ENCODE assay signal across 8 cellular contexts in genomic region chr5:139137703-139138102, GRCh38.
DNase-seq lines count a peak whose midpoint lies in the region; ATAC-seq and TF ChIP-seq lines count a peak whose summit lies in the region.

No MANE protein-coding gene starts in this region.

- TF ChIP-seq CTCF in AG10803 (conservative IDR thresholded peaks at IDR 0.05; ENCODE audit: low read length) = peak; percentile 41
- TF ChIP-seq CTCF in HCT116 (IDR thresholded peaks at IDR 0.05 in 2 of 3, conservative IDR thresholded peaks at IDR 0.05 in 1 of 3; ENCODE audit: borderline replicate concordance in 1 of 3, insufficient read depth in 1 of 3, low read depth in 2 of 3, low read length in 2 of 3) = peak; percentile 38 to 45 (median 38); a peak in 5 of 6 replicates

- no TSS peak for BruUV-seq in HCT116 (replicated peaks; lab: Mats Ljungman, UMichigan)

- H3K27ac ChIP-seq in HCT116 (ENCODE audit: low read depth, low read length) = no peak overlapping the region

- peak; percentile 57 for ATAC-seq in HCT116
- peak; percentile 36 for ATAC-seq in left ventricle myocardium superior
- no peak for ATAC-seq in HG03135 (IDR thresholded peaks at IDR 0.05; ENCODE audit: unreplicated experiment)
- no peak for ATAC-seq in sciatic nerve
- no peak for ATAC-seq in HG03520 (IDR thresholded peaks at IDR 0.05; ENCODE audit: unreplicated experiment)

- H3K9me3 ChIP-seq in HCT116 (ENCODE audit: control insufficient read depth in 1 of 2, insufficient read depth in 1 of 2, low read depth in 1 of 2, low read length in 2 of 2) = no peaks in the 10 kb centered on the region

- RAD21 ChIA-PET in HCT116 (lab: Charles Lee; ENCODE audit: low non-redundant PET in 1 of 2, low total read pairs in 2 of 2, uncharacterized antibody in 2 of 2, unreplicated experiment in 2 of 2) = no interaction called here

- H3K4me1 ChIP-seq in HCT116 (ENCODE audit: control insufficient read depth in 1 of 2, insufficient read depth in 2 of 2, low read length in 2 of 2) = peaks cover 29 to 37% of the 10 kb centered on the region in 2 experiments

- TF ChIP-seq POLR2A in HCT116 (IDR thresholded peaks at IDR 0.05; ENCODE audit: borderline replicate concordance, extremely low read depth, insufficient read depth, insufficient read length) = no peak

- no peak overlapping the region for H3K9ac ChIP-seq in HCT116 (ENCODE audit: low read length)

- H3K4me2 ChIP-seq in HCT116 (ENCODE audit: low read length) = no peak overlapping the region

- no peaks in the 10 kb centered on the region for H3K27me3 ChIP-seq in HCT116 (ENCODE audit: insufficient read depth, low read length)

- H2AFZ ChIP-seq in HCT116 (ENCODE audit: low read depth, low read length, poor library complexity, severe bottlenecking) = no peak overlapping the region

- TF ChIP-seq RAD21 in HCT116 (IDR thresholded peaks at IDR 0.05; ENCODE audit: low read depth) = peak; percentile 61

- DNase-seq in AG10803 (ENCODE audit: low read depth) (peak; percentile 53), HCT116 (ENCODE audit: low read depth, low spot score) (peak; percentile 12), SK-MEL-5 (ENCODE audit: low read depth, low spot score) (peak; percentile 69), left ventricle myocardium superior (no peak), sciatic nerve (ENCODE audit: low spot score) (no peak)
- DNase-seq in activated CD4-positive, alpha-beta T cell treated with anti-CD3 and anti-CD28 coated beads, Interleukin-2, amount 50 U/mL, for 1 hour = no peak

- H4K20me1 ChIP-seq in HCT116 (ENCODE audit: insufficient read depth) = no peaks in the 10 kb centered on the region

- intact Hi-C loops in HCT116 (cut with micrococcal nuclease) = loop anchor here (2.0 kb wide), 1 partner anchor 125 kb away; no protein-coding TSS in a partner anchor
- intact Hi-C loops in left ventricle myocardium superior (cut with micrococcal nuclease) = no loop called here
- intact Hi-C loops in sciatic nerve (cut with DNase I) = no loop called here

- in situ Hi-C loops in SK-MEL-5 (cut with HindIII; ENCODE audit: low pct_unique_long_range_greater_than_20kb, low sequenced_read_pairs) = no loop called here

- CTCF ChIA-PET in HCT116 (lab: Charles Lee) = interaction anchor here (1.5 kb wide), 1 partner anchor 108 kb away, joined by 4 read pairs; no protein-coding TSS in a partner anchor

- no peaks in the 10 kb centered on the region for H3K9me2 ChIP-seq in HCT116 (ENCODE audit: insufficient read depth)

- no peak overlapping the region for H3K4me3 ChIP-seq in AG10803 (ENCODE audit: low read length)
- H3K4me3 ChIP-seq in HCT116 (replicated peaks in 1 of 2; ENCODE audit: low read depth in 1 of 2, low read length in 2 of 2) = no peak overlapping the region

- H3K79me2 ChIP-seq in HCT116 (ENCODE audit: insufficient read depth, low read length) = no peaks in the 10 kb centered on the region

- POLR2A ChIA-PET in HCT116 (lab: Charles Lee) = no interaction called here

- no peaks in the 10 kb centered on the region for H3K36me3 ChIP-seq in HCT116 (ENCODE audit: control insufficient read depth in 1 of 2, insufficient read depth in 2 of 2, low read length in 2 of 2)

TF ChIP-seq in HCT116, 20 proteins besides CTCF, POLR2A, EP300 and RAD21:
- TF ChIP-seq TCF7L2 (IDR thresholded peaks at IDR 0.05; ENCODE audit: borderline replicate concordance, extremely low read depth, insufficient read depth, insufficient read length) (peak; percentile 38), CBX3 (IDR thresholded peaks at IDR 0.05; ENCODE audit: low read depth) (peak; percentile 30; the same call in 1 of the 2 replicates), ZBTB33 (IDR thresholded peaks at IDR 0.05; ENCODE audit: extremely low read depth, insufficient replicate concordance, low read length) (no peak)

Comparison
In these comparisons a context has a peak if more than half of its experiments do, and no peak if none do; other contexts are left out.
1. DNase-seq: peak in AG10803 (single experiment), HCT116 (single experiment) and SK-MEL-5 (single experiment); none in left ventricle myocardium superior (single experiment), sciatic nerve (single experiment) and activated CD4-positive, alpha-beta T cell treated with anti-CD3 and anti-CD28 coated beads, Interleukin-2, amount 50 U/mL, for 1 hour (single experiment).
2. ATAC-seq: peak in HCT116 (single experiment) and left ventricle myocardium superior (single experiment); none in HG03135 (single experiment), sciatic nerve (single experiment) and HG03520 (single experiment).